ENCODE assay signal across 2 cellular contexts in the genomic region with DNA sequence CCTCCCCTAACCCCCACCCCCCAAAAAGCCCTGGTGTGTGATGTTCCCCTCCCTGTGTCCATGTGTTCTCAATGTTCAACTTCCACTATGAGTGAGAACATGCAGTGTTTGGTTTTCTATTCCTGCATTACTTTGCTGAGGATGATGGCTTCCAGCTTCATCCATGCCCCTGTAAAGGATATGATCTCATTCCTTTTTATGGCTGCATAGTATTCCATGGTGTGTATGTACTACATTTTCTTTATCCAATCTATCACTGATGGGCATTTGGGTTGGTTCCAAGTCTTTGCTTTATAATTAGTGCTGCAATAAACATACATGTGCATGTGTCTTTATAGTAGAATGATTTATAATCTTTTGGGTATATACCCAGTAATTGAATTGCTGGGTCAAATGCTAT. TPM values are rescaled to one million over a fixed set of nuclear protein-coding genes. Genes with fewer than 3 reads are reported as not detected.
"Had no signal": no experiment of that assay in that cellular context is flagged by ENCODE, and none has a peak within 500 bp of the region (broad histone marks: within the 10 kb centered on the region; RNA-seq: fewer than 3 reads in every experiment).

No MANE protein-coding gene starts in this region.

RNA-seq across cellular contexts. Expression of gene TMEM247, which starts 43.0 kb away (rescaled TPM):
- total RNA-seq: G401, GM12878 had no signal
- polyA plus RNA-seq: GM12878 had no signal
